ENCODE assay signal across 16 cellular contexts in genomic region chr1:169860750-169861149, GRCh38. TPM values are rescaled to one million over a fixed set of nuclear protein-coding genes. Genes with fewer than 3 reads are reported as not detected.
DNase-seq lines count a peak whose midpoint lies in the region; ATAC-seq and TF ChIP-seq lines count a peak whose summit lies in the region.
"Had no signal": no experiment of that assay in that cellular context is flagged by ENCODE, and none has a peak within 500 bp of the region (broad histone marks: within the 10 kb centered on the region; RNA-seq: fewer than 3 reads in every experiment).

No MANE protein-coding gene starts in this region.

- peak overlapping the region; percentile 25 for H3K27ac Mint-ChIP-seq in activated naive CD4-positive, alpha-beta T cell treated with anti-CD3 and anti-CD28 coated beads, Interleukin-2, amount 50 U/mL, for 24 hours
- H3K27ac Mint-ChIP-seq in activated B cell treated with CpG ODN at 0.5 μM for 24 hours: peak overlapping the region; percentile 10
- peak overlapping the region; percentile 2 for H3K27ac Mint-ChIP-seq in stimulated activated effector memory CD8-positive, alpha-beta T cell treated with anti-CD3 and anti-CD28 coated beads, Interleukin-12 subunit alpha, Interleukin-12 subunit beta, amount 100 ng/mL, for 72 hours

- POLR2A ChIA-PET in activated B cell treated with CpG ODN at 0.5 μM for 24 hours (lab: Charles Lee): no interaction called here

- no peaks in the 10 kb centered on the region for H3K9me3 Mint-ChIP-seq in activated naive CD4-positive, alpha-beta T cell treated with anti-CD3 and anti-CD28 coated beads, Interleukin-2, amount 50 U/mL, for 24 hours
- no peaks in the 10 kb centered on the region for H3K9me3 Mint-ChIP-seq in activated B cell treated with CpG ODN at 0.5 μM for 24 hours
- no peaks in the 10 kb centered on the region for H3K9me3 Mint-ChIP-seq in stimulated activated effector memory CD8-positive, alpha-beta T cell treated with anti-CD3 and anti-CD28 coated beads, Interleukin-12 subunit alpha, Interleukin-12 subunit beta, amount 100 ng/mL, for 72 hours

- no peaks in the 10 kb centered on the region for H3K27me3 Mint-ChIP-seq in activated naive CD4-positive, alpha-beta T cell treated with anti-CD3 and anti-CD28 coated beads, Interleukin-2, amount 50 U/mL, for 24 hours
- no peaks in the 10 kb centered on the region for H3K27me3 Mint-ChIP-seq in activated B cell treated with CpG ODN at 0.5 μM for 24 hours

- intact Hi-C loops in activated B cell treated with CpG ODN at 0.5 μM for 24 hours (cut with micrococcal nuclease): no loop called here

- H3K36me3 Mint-ChIP-seq in activated naive CD4-positive, alpha-beta T cell treated with anti-CD3 and anti-CD28 coated beads, Interleukin-2, amount 50 U/mL, for 24 hours: peaks cover 32% of the 10 kb centered on the region
- H3K36me3 Mint-ChIP-seq in activated B cell treated with CpG ODN at 0.5 μM for 24 hours (ENCODE audit: low read depth): peaks cover 80% of the 10 kb centered on the region
- H3K36me3 Mint-ChIP-seq in stimulated activated effector memory CD8-positive, alpha-beta T cell treated with anti-CD3 and anti-CD28 coated beads, Interleukin-12 subunit alpha, Interleukin-12 subunit beta, amount 100 ng/mL, for 72 hours: peaks cover 93% of the 10 kb centered on the region

- TF ChIP-seq CTCF in activated B cell treated with CpG ODN at 0.5 μM for 24 hours (IDR thresholded peaks at IDR 0.05): no peak

- peak; percentile 21 for ATAC-seq in GM18511 (IDR thresholded peaks at IDR 0.05; ENCODE audit: unreplicated experiment)
- ATAC-seq in activated B cell treated with CpG ODN at 0.5 μM for 24 hours (ENCODE audit: low read depth): no peak
- ATAC-seq in stimulated activated effector memory CD8-positive, alpha-beta T cell treated with anti-CD3 and anti-CD28 coated beads, Interleukin-12 subunit alpha, Interleukin-12 subunit beta, amount 100 ng/mL, for 72 hours: no peak
- ATAC-seq: Panc1, Right ventricle myocardium inferior had no signal

- CTCF ChIA-PET in activated B cell treated with CpG ODN at 0.5 μM for 24 hours (lab: Charles Lee): no interaction called here

- H3K4me1 Mint-ChIP-seq in activated naive CD4-positive, alpha-beta T cell treated with anti-CD3 and anti-CD28 coated beads, Interleukin-2, amount 50 U/mL, for 24 hours: no peaks in the 10 kb centered on the region
- H3K4me1 Mint-ChIP-seq in activated B cell treated with CpG ODN at 0.5 μM for 24 hours: peaks cover 12% of the 10 kb centered on the region
- peaks cover 5% of the 10 kb centered on the region for H3K4me1 Mint-ChIP-seq in stimulated activated effector memory CD8-positive, alpha-beta T cell treated with anti-CD3 and anti-CD28 coated beads, Interleukin-12 subunit alpha, Interleukin-12 subunit beta, amount 100 ng/mL, for 72 hours

- no peak for DNase-seq in activated naive CD4-positive, alpha-beta T cell (lab: John Stamatoyannopoulos, UW)
- no peak for DNase-seq in activated B cell treated with CpG ODN at 0.5 μM for 24 hours
- no peak for DNase-seq in stimulated activated effector memory CD8-positive, alpha-beta T cell treated with anti-CD3 and anti-CD28 coated beads, Interleukin-12 subunit alpha, Interleukin-12 subunit beta, amount 100 ng/mL, for 72 hours (ENCODE audit: low spot score in 2 of 2)
- no peak for DNase-seq in DMS153 (lab: John Stamatoyannopoulos, UW)
- no peak for DNase-seq in cortex of kidney (lab: John Stamatoyannopoulos, UW)
- DNase-seq in KBM-7: no peak
- DNase-seq: Calu3, DMS79 treated with DMSO at 0.1 percent for 48 hours, GM23248, NCI-H1048, NCI-H2107, SK-N-SH had no signal

- in situ Hi-C loops in KBM-7 (cut with MboI; ENCODE audit: low pct_unique_long_range_greater_than_20kb, low sequenced_read_pairs): no loop called here

- H3K4me3 Mint-ChIP-seq in activated naive CD4-positive, alpha-beta T cell treated with anti-CD3 and anti-CD28 coated beads, Interleukin-2, amount 50 U/mL, for 24 hours: no peak overlapping the region
- no peak overlapping the region for H3K4me3 Mint-ChIP-seq in activated B cell treated with CpG ODN at 0.5 μM for 24 hours
- no peak overlapping the region for H3K4me3 Mint-ChIP-seq in stimulated activated effector memory CD8-positive, alpha-beta T cell treated with anti-CD3 and anti-CD28 coated beads, Interleukin-12 subunit alpha, Interleukin-12 subunit beta, amount 100 ng/mL, for 72 hours

RNA-seq across cellular contexts. Expression of gene SCYL3, which starts 32.9 kb away (rescaled TPM):
- 14.5 and 16.2 TPM in 2 replicates for total RNA-seq in activated B cell treated with CpG ODN at 0.5 μM for 24 hours
